1 cellular context compared by ENCODE assay signal in genomic region chr2:101775636-101776035, GRCh38.
TF ChIP-seq lines count a peak whose summit lies in the region.

No MANE protein-coding gene starts in this region.

TF ChIP-seq in H1, 55 proteins besides CTCF, POLR2A, EP300 and RAD21:
- TF ChIP-seq SP2 (IDR thresholded peaks at IDR 0.05; ENCODE audit: low read length) (no peak), USF2 (IDR thresholded peaks at IDR 0.05; ENCODE audit: low read length) (no peak), KDM4A (IDR thresholded peaks at IDR 0.05; ENCODE audit: low read depth, low read length, severe bottlenecking) (no peak), CTBP2 (IDR thresholded peaks at IDR 0.05; ENCODE audit: borderline replicate concordance, insufficient read depth, insufficient read length, low read length) (no peak), ATF3 (IDR thresholded peaks at IDR 0.05; ENCODE audit: insufficient read depth, low read depth, low read length) (no peak), RNF2 (IDR thresholded peaks at IDR 0.05; ENCODE audit: borderline replicate concordance, low read depth, low read length, missing control alignments, poor library complexity, severe bottlenecking) (no peak), KDM5A (IDR thresholded peaks at IDR 0.05; ENCODE audit: low read length) (no peak)
